ENCODE assay signal across 1 cellular context in the genomic region with DNA sequence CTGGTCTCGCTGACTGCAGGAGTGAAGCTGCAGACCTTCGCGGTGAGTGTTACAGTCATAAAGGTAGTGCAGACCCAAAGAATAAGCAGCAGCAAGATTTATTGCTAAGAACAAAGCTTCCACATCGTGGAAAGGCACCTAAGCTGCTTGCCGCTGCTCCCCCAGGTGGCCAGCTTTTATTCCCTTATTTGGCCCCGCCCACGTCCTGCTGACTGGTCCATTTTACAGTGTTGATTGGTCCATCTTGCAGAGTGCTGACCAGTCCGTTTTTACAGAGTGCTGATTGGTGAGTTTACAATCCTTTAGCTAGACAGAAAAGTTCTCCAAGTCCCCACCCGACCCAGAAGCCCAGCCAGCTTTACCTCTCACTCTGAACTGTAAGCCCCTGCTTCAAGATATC.
TF ChIP-seq lines count a peak whose summit lies in the region.

No MANE protein-coding gene starts in this region.

TF ChIP-seq in GM23338, 12 proteins besides CTCF, POLR2A, EP300 and RAD21 (continued from another document):
- TF ChIP-seq, protein P1, sequence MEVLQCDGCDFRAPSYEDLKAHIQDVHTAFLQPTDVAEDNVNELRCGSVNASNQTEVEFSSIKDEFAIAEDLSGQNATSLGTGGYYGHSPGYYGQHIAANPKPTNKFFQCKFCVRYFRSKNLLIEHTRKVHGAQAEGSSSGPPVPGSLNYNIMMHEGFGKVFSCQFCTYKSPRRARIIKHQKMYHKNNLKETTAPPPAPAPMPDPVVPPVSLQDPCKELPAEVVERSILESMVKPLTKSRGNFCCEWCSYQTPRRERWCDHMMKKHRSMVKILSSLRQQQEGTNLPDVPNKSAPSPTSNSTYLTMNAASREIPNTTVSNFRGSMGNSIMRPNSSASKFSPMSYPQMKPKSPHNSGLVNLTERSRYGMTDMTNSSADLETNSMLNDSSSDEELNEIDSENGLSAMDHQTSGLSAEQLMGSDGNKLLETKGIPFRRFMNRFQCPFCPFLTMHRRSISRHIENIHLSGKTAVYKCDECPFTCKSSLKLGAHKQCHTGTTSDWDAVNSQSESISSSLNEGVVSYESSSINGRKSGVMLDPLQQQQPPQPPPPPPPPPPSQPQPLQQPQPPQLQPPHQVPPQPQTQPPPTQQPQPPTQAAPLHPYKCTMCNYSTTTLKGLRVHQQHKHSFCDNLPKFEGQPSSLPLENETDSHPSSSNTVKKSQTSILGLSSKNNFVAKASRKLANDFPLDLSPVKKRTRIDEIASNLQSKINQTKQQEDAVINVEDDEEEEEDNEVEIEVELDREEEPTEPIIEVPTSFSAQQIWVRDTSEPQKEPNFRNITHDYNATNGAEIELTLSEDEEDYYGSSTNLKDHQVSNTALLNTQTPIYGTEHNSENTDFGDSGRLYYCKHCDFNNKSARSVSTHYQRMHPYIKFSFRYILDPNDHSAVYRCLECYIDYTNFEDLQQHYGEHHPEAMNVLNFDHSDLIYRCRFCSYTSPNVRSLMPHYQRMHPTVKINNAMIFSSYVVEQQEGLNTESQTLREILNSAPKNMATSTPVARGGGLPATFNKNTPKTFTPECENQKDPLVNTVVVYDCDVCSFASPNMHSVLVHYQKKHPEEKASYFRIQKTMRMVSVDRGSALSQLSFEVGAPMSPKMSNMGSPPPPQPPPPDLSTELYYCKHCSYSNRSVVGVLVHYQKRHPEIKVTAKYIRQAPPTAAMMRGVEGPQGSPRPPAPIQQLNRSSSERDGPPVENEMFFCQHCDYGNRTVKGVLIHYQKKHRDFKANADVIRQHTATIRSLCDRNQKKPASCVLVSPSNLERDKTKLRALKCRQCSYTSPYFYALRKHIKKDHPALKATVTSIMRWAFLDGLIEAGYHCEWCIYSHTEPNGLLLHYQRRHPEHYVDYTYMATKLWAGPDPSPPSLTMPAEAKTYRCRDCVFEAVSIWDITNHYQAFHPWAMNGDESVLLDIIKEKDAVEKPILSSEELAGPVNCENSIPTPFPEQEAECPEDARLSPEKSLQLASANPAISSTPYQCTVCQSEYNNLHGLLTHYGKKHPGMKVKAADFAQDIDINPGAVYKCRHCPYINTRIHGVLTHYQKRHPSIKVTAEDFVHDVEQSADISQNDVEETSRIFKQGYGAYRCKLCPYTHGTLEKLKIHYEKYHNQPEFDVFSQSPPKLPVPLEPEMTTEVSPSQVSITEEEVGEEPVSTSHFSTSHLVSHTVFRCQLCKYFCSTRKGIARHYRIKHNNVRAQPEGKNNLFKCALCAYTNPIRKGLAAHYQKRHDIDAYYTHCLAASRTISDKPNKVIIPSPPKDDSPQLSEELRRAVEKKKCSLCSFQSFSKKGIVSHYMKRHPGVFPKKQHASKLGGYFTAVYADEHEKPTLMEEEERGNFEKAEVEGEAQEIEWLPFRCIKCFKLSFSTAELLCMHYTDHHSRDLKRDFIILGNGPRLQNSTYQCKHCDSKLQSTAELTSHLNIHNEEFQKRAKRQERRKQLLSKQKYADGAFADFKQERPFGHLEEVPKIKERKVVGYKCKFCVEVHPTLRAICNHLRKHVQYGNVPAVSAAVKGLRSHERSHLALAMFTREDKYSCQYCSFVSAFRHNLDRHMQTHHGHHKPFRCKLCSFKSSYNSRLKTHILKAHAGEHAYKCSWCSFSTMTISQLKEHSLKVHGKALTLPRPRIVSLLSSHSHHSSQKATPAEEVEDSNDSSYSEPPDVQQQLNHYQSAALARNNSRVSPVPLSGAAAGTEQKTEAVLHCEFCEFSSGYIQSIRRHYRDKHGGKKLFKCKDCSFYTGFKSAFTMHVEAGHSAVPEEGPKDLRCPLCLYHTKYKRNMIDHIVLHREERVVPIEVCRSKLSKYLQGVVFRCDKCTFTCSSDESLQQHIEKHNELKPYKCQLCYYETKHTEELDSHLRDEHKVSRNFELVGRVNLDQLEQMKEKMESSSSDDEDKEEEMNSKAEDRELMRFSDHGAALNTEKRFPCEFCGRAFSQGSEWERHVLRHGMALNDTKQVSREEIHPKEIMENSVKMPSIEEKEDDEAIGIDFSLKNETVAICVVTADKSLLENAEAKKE (CRISPR knock-in tag; IDR thresholded peaks at IDR 0.05), result no peak
- no peak for TF ChIP-seq ZNF114 (CRISPR knock-in tag; IDR thresholded peaks at IDR 0.05)
